1 cellular context compared by ENCODE assay signal in the genomic region with DNA sequence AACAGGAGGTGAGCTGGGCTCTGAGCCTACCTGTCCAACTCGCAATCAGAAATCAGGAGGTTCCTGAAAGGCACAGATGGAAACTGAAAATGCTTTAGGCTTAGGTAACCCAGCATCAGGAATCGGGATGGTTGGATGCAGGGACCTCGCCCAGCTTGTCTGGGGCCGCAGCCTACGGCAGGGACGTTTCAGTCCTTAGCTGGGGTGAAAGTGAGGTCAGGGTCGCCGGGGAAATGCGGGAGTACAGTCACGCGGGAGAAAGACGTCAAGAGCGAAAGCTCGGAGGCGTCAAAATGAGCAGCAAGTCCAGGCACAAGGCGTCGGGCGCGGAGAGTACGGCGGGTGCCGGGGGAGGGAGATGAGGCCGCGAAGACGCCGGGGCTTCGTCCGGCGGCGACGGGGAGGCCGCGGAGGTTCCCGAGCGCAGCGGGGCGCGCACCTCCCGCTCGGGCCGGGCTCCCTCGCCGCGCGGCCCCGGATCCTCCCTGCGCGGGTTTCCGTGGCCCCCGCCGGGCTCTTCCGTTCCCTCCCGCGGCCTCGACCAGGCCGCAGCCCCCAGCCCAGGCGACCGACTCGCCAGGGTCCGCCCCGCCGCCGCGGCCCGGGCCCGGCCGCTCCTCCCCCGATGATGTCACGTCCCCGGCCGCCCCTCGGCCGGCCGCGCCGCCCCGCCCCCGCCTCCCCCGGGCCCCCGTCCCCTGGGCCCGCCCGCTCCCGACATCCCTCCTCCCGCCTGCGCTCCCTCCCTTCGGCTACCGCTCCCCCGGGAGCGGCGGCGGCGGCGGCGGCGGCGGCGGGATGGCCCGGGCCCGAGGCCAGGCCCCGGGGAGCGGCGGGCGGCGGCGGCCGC.
TF ChIP-seq lines count a peak whose summit lies in the region.

A gene with protein sequence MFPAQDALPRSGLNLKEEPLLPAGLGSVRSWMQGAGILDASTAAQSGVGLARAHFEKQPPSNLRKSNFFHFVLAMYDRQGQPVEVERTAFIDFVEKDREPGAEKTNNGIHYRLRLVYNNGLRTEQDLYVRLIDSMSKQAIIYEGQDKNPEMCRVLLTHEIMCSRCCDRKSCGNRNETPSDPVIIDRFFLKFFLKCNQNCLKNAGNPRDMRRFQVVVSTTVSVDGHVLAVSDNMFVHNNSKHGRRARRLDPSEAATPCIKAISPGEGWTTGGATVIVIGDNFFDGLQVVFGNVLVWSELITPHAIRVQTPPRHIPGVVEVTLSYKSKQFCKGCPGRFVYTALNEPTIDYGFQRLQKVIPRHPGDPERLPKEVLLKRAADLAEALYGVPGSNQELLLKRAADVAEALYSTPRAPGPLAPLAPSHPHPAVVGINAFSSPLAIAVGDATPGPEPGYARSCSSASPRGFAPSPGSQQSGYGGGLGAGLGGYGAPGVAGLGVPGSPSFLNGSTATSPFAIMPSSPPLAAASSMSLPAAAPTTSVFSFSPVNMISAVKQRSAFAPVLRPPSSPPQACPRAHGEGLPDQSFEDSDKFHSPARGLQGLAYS (plus strand): TSS at position 745 of the 850 bp plus-strand sequence. CDS start 866 bp downstream, outside the sequence.

TF ChIP-seq in K562, 482 proteins besides CTCF, POLR2A, EP300 and RAD21 (continued from another document):
- TF ChIP-seq, protein P1, sequence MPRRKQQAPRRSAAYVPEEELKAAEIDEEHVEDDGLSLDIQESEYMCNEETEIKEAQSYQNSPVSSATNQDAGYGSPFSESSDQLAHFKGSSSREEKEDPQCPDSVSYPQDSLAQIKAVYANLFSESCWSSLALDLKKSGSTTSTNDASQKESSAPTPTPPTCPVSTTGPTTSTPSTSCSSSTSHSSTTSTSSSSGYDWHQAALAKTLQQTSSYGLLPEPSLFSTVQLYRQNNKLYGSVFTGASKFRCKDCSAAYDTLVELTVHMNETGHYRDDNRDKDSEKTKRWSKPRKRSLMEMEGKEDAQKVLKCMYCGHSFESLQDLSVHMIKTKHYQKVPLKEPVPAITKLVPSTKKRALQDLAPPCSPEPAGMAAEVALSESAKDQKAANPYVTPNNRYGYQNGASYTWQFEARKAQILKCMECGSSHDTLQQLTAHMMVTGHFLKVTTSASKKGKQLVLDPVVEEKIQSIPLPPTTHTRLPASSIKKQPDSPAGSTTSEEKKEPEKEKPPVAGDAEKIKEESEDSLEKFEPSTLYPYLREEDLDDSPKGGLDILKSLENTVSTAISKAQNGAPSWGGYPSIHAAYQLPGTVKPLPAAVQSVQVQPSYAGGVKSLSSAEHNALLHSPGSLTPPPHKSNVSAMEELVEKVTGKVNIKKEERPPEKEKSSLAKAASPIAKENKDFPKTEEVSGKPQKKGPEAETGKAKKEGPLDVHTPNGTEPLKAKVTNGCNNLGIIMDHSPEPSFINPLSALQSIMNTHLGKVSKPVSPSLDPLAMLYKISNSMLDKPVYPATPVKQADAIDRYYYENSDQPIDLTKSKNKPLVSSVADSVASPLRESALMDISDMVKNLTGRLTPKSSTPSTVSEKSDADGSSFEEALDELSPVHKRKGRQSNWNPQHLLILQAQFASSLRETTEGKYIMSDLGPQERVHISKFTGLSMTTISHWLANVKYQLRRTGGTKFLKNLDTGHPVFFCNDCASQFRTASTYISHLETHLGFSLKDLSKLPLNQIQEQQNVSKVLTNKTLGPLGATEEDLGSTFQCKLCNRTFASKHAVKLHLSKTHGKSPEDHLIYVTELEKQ (CRISPR knock-in tag; IDR thresholded peaks at IDR 0.05), result no peak
- TF ChIP-seq MXD1 (CRISPR knock-in tag; IDR thresholded peaks at IDR 0.05; ENCODE audit: borderline replicate concordance, poor library complexity, severe bottlenecking), result no peak
